In the genomic region with DNA sequence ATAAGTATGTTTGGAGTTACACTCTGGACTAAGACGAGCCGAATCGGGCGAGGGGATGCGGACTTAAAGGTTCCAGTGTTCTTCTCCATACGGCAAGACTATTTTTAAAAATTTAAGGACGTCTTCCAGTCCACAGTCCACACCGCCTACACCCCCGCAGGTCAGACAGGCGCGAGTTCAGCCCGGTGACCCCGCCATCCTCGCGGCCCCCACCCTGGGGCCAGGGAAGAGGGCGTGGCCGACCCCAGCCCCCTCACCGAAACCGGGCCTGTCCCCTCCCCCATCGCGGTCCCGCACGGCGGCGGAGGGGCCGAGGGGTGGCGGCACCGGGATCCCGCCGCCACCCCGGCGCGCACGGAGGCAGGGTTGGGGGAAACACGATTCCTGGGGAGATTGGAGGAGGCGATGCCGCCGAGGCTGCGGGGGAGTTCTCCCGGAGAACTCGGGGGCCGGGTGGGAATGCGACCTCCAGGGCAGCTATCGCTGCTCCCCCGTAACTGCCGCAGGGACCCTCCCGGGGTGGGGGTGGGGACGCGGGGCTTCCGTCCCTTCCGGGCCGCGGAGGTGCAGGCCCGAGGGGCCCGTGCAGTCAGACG, we compare ENCODE assay signal across 8 cellular contexts. TPM values are rescaled to one million over a fixed set of nuclear protein-coding genes. Genes with fewer than 3 reads are reported as not detected.
A peak's percentile ranks its signal among the peaks of the same experiment; 100 is the strongest.
DNase-seq lines count a peak whose midpoint lies in the region; ATAC-seq, FAIRE-seq and TF ChIP-seq lines count a peak whose summit lies in the region.

No MANE protein-coding gene starts in this region.

- no peaks in the 10 kb centered on the region for H3K79me2 ChIP-seq in keratinocyte (ENCODE audit: control insufficient read depth, insufficient read depth, low read length)

- DNase-seq in adipocyte (ENCODE audit: low read depth) (no peak), keratinocyte (ENCODE audit: low read depth, low spot score) (no peak), suprapubic skin (ENCODE audit: low spot score in 2 of 2) (no peak), NCI-H2029 (lab: John Stamatoyannopoulos, UW) (no peak)
- no peak for DNase-seq in stimulated activated CD4-positive, alpha-beta T cell treated with anti-CD3 and anti-CD28 coated beads, Interleukin-4, amount 100 ng/mL, for 1 hour

- ATAC-seq in HG03045 (IDR thresholded peaks at IDR 0.05; ENCODE audit: unreplicated experiment) (peak; percentile 13), GM21526 (IDR thresholded peaks at IDR 0.05; ENCODE audit: low FRiP score, unreplicated experiment) (no peak)

- H3K9me3 ChIP-seq in adipocyte (ENCODE audit: control insufficient read depth, low read length): no peaks in the 10 kb centered on the region
- H3K9me3 ChIP-seq in keratinocyte (ENCODE audit: control insufficient read depth, low read depth, low read length): no peaks in the 10 kb centered on the region
- no peaks in the 10 kb centered on the region for H3K9me3 ChIP-seq in suprapubic skin

- H3K27ac ChIP-seq in keratinocyte (ENCODE audit: control insufficient read depth, insufficient read depth, low read length): peak overlapping the region; percentile 36
- H3K27ac ChIP-seq in suprapubic skin: peak overlapping the region; percentile 88

- H3K4me2 ChIP-seq in keratinocyte (ENCODE audit: control insufficient read depth, extremely low read depth, insufficient read depth, low read depth, low read length): peak overlapping the region; percentile 67

- no peaks in the 10 kb centered on the region for H3K36me3 ChIP-seq in adipocyte (ENCODE audit: control insufficient read depth, insufficient read depth, low read length, severe bottlenecking)
- H3K36me3 ChIP-seq in keratinocyte (ENCODE audit: control insufficient read depth in 2 of 2, extremely low read depth in 1 of 2, insufficient read depth in 2 of 2, low read length in 2 of 2): no peaks in the 10 kb centered on the region
- no peaks in the 10 kb centered on the region for H3K36me3 ChIP-seq in suprapubic skin

- no peaks in the 10 kb centered on the region for H3K27me3 ChIP-seq in adipocyte (replicated peaks; ENCODE audit: control insufficient read depth, insufficient read depth, low read length)
- H3K27me3 ChIP-seq in keratinocyte (ENCODE audit: control insufficient read depth, extremely low read depth, insufficient read depth, low read length): no peaks in the 10 kb centered on the region
- H3K27me3 ChIP-seq in suprapubic skin: no peaks in the 10 kb centered on the region

- H3K4me3 ChIP-seq in GM12875 (ENCODE audit: low read depth, low read length): peak overlapping the region; percentile 63
- H3K4me3 ChIP-seq in adipocyte (ENCODE audit: low read length): peak overlapping the region; percentile 78
- H3K4me3 ChIP-seq in keratinocyte (ENCODE audit: control insufficient read depth in 2 of 3, extremely low read depth in 1 of 3, insufficient read depth in 2 of 3, low read depth in 1 of 3, low read length in 3 of 3): peak overlapping the region; percentile 43 to 53 (median 49)
- H3K4me3 ChIP-seq in suprapubic skin: peak overlapping the region; percentile 80

- TF ChIP-seq EP300 in suprapubic skin (IDR thresholded peaks at IDR 0.05): no peak

- dilution Hi-C loops in keratinocyte (cut with MboI; ENCODE audit: extremely low pct_ligation_motif_present, low sequenced_read_pairs): no loop called here

- H4K20me1 ChIP-seq in keratinocyte (ENCODE audit: control insufficient read depth, extremely low read depth, insufficient read depth, low read length): no peaks in the 10 kb centered on the region

- H2AFZ ChIP-seq in keratinocyte (ENCODE audit: control insufficient read depth, low read length): peak overlapping the region; percentile 46

- 14% methylated on average over 10 of the region's 56 CpGs for WGBS in suprapubic skin

- peaks cover 14% of the 10 kb centered on the region for H3K4me1 ChIP-seq in adipocyte (ENCODE audit: control insufficient read depth, insufficient read depth, low read length)
- peaks cover 23% of the 10 kb centered on the region for H3K4me1 ChIP-seq in keratinocyte (ENCODE audit: control insufficient read depth, extremely low read depth, insufficient read depth, low read length)
- peaks cover 24% of the 10 kb centered on the region for H3K4me1 ChIP-seq in suprapubic skin

- peak overlapping the region; percentile 80 for H3K9ac ChIP-seq in adipocyte (ENCODE audit: low read length)
- H3K9ac ChIP-seq in keratinocyte (ENCODE audit: control insufficient read depth, extremely low read depth, insufficient read depth, low read length): peak overlapping the region; percentile 69

- TF ChIP-seq POLR2A in suprapubic skin (IDR thresholded peaks at IDR 0.05): no peak

- TF ChIP-seq CTCF in GM12875 (IDR thresholded peaks at IDR 0.05; ENCODE audit: borderline replicate concordance, insufficient read depth, low read depth, low read length) (no peak), keratinocyte (optimal IDR thresholded peaks at IDR 0.05 in 1 of 3, IDR thresholded peaks at IDR 0.05 in 1 of 3, conservative IDR thresholded peaks at IDR 0.05 in 1 of 3; ENCODE audit: extremely low read depth in 1 of 3, insufficient read depth in 2 of 3, low read length in 3 of 3) (no peak), suprapubic skin (IDR thresholded peaks at IDR 0.05) (no peak)

- H3K9me1 ChIP-seq in keratinocyte (ENCODE audit: control insufficient read depth, extremely low read depth, insufficient read depth, low read length): no peaks in the 10 kb centered on the region

- no peak for FAIRE-seq in keratinocyte (lab: Jason Lieb, UNC)

RNA-seq across cellular contexts. Expression of a gene that starts 24.6 kb away (rescaled TPM):
- 9.5 to 12.2 TPM (median 10.7 TPM) in 3 replicates for polyA plus RNA-seq in keratinocyte
- 11.9 TPM for polyA plus RNA-seq in keratinocyte (2011; ENCODE audit: low read depth)
- 4.7 and 4.9 TPM in 2 replicates for polyA plus RNA-seq in keratinocyte (2011; cell fraction: cytosol; rRNA removed)
- 21.0 and 21.4 TPM in 2 replicates for polyA plus RNA-seq in keratinocyte (2011; cell fraction: nucleus; rRNA removed)
- 7.5 and 10.4 TPM in 2 replicates for polyA plus RNA-seq in keratinocyte (2012; ENCODE audit: low replicate concordance)
- 16.0 to 44.2 TPM (median 24.0 TPM) in 3 replicates for polyA minus RNA-seq in keratinocyte
- polyA minus RNA-seq in keratinocyte (2011; cell fraction: cytosol; rRNA and poly(A)+ RNA removed): 15.0 TPM
- polyA minus RNA-seq in keratinocyte (2011; cell fraction: nucleus; rRNA and poly(A)+ RNA removed): 19.5 and 21.6 TPM in 2 replicates
- total RNA-seq in suprapubic skin: 10 to 100 TPM; 19.7 to 41.6 (median 27.8) TPM
